Comparison of ENCODE assay signal across 17 cellular contexts in genomic region chr10:99369551-99369950, GRCh38. TPM values are rescaled to one million over a fixed set of nuclear protein-coding genes. Genes with fewer than 3 reads are reported as not detected.
"Had no signal": no experiment of that assay in that cellular context is flagged by ENCODE, and none has a peak within 500 bp of the region (broad histone marks: within the 10 kb centered on the region; RNA-seq: fewer than 3 reads in every experiment).

No MANE protein-coding gene starts in this region.

- DNase-seq: activated CD4-positive, alpha-beta T cell treated with anti-CD3 and anti-CD28 coated beads, Interleukin-2, amount 50 U/mL, for 48 hours; activated naive CD4-positive, alpha-beta T cell treated with Interleukin-2 at 50 U/mL for 16 hours; aorta; endodermal cell; left ventricle myocardium inferior; naive thymus-derived CD8-positive, alpha-beta T cell; retina; stimulated activated CD4-positive, alpha-beta T cell treated with anti-CD3 and anti-CD28 coated beads, Interleukin-2, amount 100 ng/mL, for 48 hours; stimulated activated naive B cell treated with anti-CD40 and anti-IgM and Interleukin-4, amounts not matched to agents 10 μg/mL and 1 μg/mL and 100 μg/mL, for 72 hours; T-helper 9 cell; thyroid gland; uterus had no signal

- H3K9me3 ChIP-seq: left ventricle myocardium inferior, thyroid gland, uterus had no signal

- H3K4me1 ChIP-seq: left ventricle myocardium inferior, thyroid gland, uterus had no signal

- H3K36me3 ChIP-seq: left ventricle myocardium inferior, thyroid gland, uterus had no signal

- H3K4me3 Mint-ChIP-seq: activated T-helper 17 cell treated with anti-CD3 and anti-CD28 coated beads, Interleukin-2, amount 50 U/mL, for 72 hours; endodermal cell; naive thymus-derived CD8-positive, alpha-beta T cell; stimulated activated naive B cell treated with anti-CD40 and anti-IgM and Interleukin-4, amounts not matched to agents 10 μg/mL and 1 μg/mL and 100 μg/mL, for 72 hours had no signal

- H3K36me3 Mint-ChIP-seq: naive thymus-derived CD8-positive, alpha-beta T cell; stimulated activated naive B cell treated with anti-CD40 and anti-IgM and Interleukin-4, amounts not matched to agents 10 μg/mL and 1 μg/mL and 100 μg/mL, for 72 hours had no signal

- H3K27ac ChIP-seq: hepatocyte, left ventricle myocardium inferior, thyroid gland, uterus, VCaP had no signal

- H3K4me3 ChIP-seq: hepatocyte, left ventricle myocardium inferior, thyroid gland, uterus had no signal

- ATAC-seq: activated T-helper 17 cell treated with anti-CD3 and anti-CD28 coated beads, Interleukin-2, amount 50 U/mL, for 72 hours; naive thymus-derived CD8-positive, alpha-beta T cell; stimulated activated naive B cell treated with anti-CD40 and anti-IgM and Interleukin-4, amounts not matched to agents 10 μg/mL and 1 μg/mL and 100 μg/mL, for 72 hours had no signal

- H3K27ac Mint-ChIP-seq: activated T-helper 17 cell treated with anti-CD3 and anti-CD28 coated beads, Interleukin-2, amount 50 U/mL, for 72 hours; endodermal cell; naive thymus-derived CD8-positive, alpha-beta T cell; stimulated activated naive B cell treated with anti-CD40 and anti-IgM and Interleukin-4, amounts not matched to agents 10 μg/mL and 1 μg/mL and 100 μg/mL, for 72 hours had no signal

- H3K4me2 ChIP-seq: hepatocyte had no signal

- H3K9me3 Mint-ChIP-seq: activated T-helper 17 cell treated with anti-CD3 and anti-CD28 coated beads, Interleukin-2, amount 50 U/mL, for 72 hours; endodermal cell; naive thymus-derived CD8-positive, alpha-beta T cell; stimulated activated naive B cell treated with anti-CD40 and anti-IgM and Interleukin-4, amounts not matched to agents 10 μg/mL and 1 μg/mL and 100 μg/mL, for 72 hours had no signal

- H3K27me3 ChIP-seq: thyroid gland, uterus had no signal

- H3K79me2 ChIP-seq: hepatocyte had no signal

- H2AFZ ChIP-seq: hepatocyte had no signal

RNA-seq across cellular contexts. Expression of gene CNNM1, which starts 40.4 kb away (rescaled TPM):
- total RNA-seq: dermis microvascular lymphatic vessel endothelial cell, skeletal muscle tissue had no signal
